In genomic region chr20:967796-968742, GRCh38 we compare ENCODE assay signal across 11 cellular contexts. TPM values are rescaled to one million over a fixed set of nuclear protein-coding genes. Genes with fewer than 3 reads are reported as not detected.
DNase-seq lines count a peak whose midpoint lies in the region; ATAC-seq, FAIRE-seq and TF ChIP-seq lines count a peak whose summit lies in the region.
"Had no signal": no experiment of that assay in that cellular context is flagged by ENCODE, and none has a peak within 500 bp of the region (broad histone marks: within the 10 kb centered on the region; RNA-seq: fewer than 3 reads in every experiment).

No MANE protein-coding gene starts in this region.

- TF ChIP-seq EP300 in Ishikawa (IDR thresholded peaks at IDR 0.05; ENCODE audit: borderline replicate concordance) = no peak
- TF ChIP-seq EP300 in gastroesophageal sphincter (IDR thresholded peaks at IDR 0.05) = no peak

- H3K9me3 ChIP-seq in WERI-Rb-1 (ENCODE audit: severe bottlenecking) (no peaks in the 10 kb centered on the region), gastroesophageal sphincter (peaks cover 0 to 8% (median 0%) of the 10 kb centered on the region in 3 donors)

- no peak for TF ChIP-seq POLR2A in gastroesophageal sphincter (IDR thresholded peaks at IDR 0.05)
- no peak for TF ChIP-seq POLR2A in H54 (IDR thresholded peaks at IDR 0.05; ENCODE audit: low read depth, low read length)

- TF ChIP-seq CTCF in WERI-Rb-1 (IDR thresholded peaks at IDR 0.05; ENCODE audit: low read depth, low read length) (no peak), gastroesophageal sphincter (IDR thresholded peaks at IDR 0.05) (no peak)

- no peaks in the 10 kb centered on the region for H3K27me3 ChIP-seq in WERI-Rb-1 (ENCODE audit: insufficient read depth, low read depth, severe bottlenecking)
- peaks cover 55% of the 10 kb centered on the region for H3K27me3 ChIP-seq in gastroesophageal sphincter

- H3K36me3 ChIP-seq in WERI-Rb-1 (no peaks in the 10 kb centered on the region), gastroesophageal sphincter (no peaks in the 10 kb centered on the region)

- no peaks in the 10 kb centered on the region for H3K4me1 ChIP-seq in gastroesophageal sphincter

- no peak for ATAC-seq in gastroesophageal sphincter

- peak; percentile 14 for DNase-seq in NCI-H1105 treated with DMSO at 0.1 percent for 48 hours (lab: John Stamatoyannopoulos, UW)
- DNase-seq in NCI-H1105 (lab: John Stamatoyannopoulos, UW) = no peak
- peak; percentile 39 for DNase-seq in WERI-Rb-1
- peak; percentile 15 for DNase-seq in kidney tubule cell (ENCODE audit: low spot score)
- DNase-seq in NCI-H2081 (lab: John Stamatoyannopoulos, UW) = no peak
- DNase-seq in H54 (ENCODE audit: insufficient read length, low spot score) = no peak
- DNase-seq: glutamatergic neuron, naive B cell had no signal

- no peak for FAIRE-seq in H54 (lab: Jason Lieb, UNC)

- H3K4me3 ChIP-seq in WERI-Rb-1 (ENCODE audit: low read depth, low read length) = no peak overlapping the region
- no peak overlapping the region for H3K4me3 ChIP-seq in gastroesophageal sphincter

- WGBS in gastroesophageal sphincter (ENCODE audit: low coverage in 1 of 2), 2 donors = 67 to 81% methylated on average over 2 to 6 of the region's 16 CpGs

- no peak for TF ChIP-seq RAD21 in Ishikawa (IDR thresholded peaks at IDR 0.05; ENCODE audit: low read depth)

- H3K27ac ChIP-seq in WERI-Rb-1 (no peak overlapping the region), gastroesophageal sphincter (no peak overlapping the region)

TF ChIP-seq in Ishikawa, 13 proteins besides CTCF, POLR2A, EP300 and RAD21:
- TF ChIP-seq USF1 (IDR thresholded peaks at IDR 0.05) = peak; percentile 97
- no peak for TF ChIP-seq TAF1 (IDR thresholded peaks at IDR 0.05; ENCODE audit: low read depth)
- 0 out of 2 replicates have a peak, but pooled peaks have one; percentile 27 for TF ChIP-seq YY1 (IDR thresholded peaks at IDR 0.05; ENCODE audit: low read depth)
- no peak for TF ChIP-seq EGR1 (IDR thresholded peaks at IDR 0.05)
- no peak for TF ChIP-seq CREB1 (IDR thresholded peaks at IDR 0.05; ENCODE audit: low read depth)
- no peak for TF ChIP-seq ZBTB7A (IDR thresholded peaks at IDR 0.05; ENCODE audit: low read depth)

RNA-seq across cellular contexts. Expression of gene RSPO4, which starts 34.0 kb away (rescaled TPM):
- under 1 TPM in 3 of 4 donors, not detected in 1; 0.27 to 0.47 (median 0.27) TPM for total RNA-seq in gastroesophageal sphincter
- total RNA-seq: activated naive CD4-positive, alpha-beta T cell treated with anti-CD3 and anti-CD28 coated beads, Interleukin-2, amount 50 U/mL, for 72 hours had no signal

RNA-seq across cellular contexts. Expression of gene ANGPT4, which starts 51.9 kb away (rescaled TPM):
- under 1 TPM in 3 of 4 donors, not detected in 1; 0.13 to 0.58 (median 0.15) TPM for total RNA-seq in gastroesophageal sphincter

Comparison
In these comparisons a context has a peak if more than half of its experiments do, and no peak if none do; other contexts are left out.
1. DNase-seq: peak in NCI-H1105 treated with DMSO at 0.1 percent for 48 hours (single experiment), WERI-Rb-1 (single experiment) and kidney tubule cell (single experiment); none in NCI-H1105 (single experiment), NCI-H2081 (0 of 2) and H54 (single experiment).